4 cellular contexts compared by ENCODE assay signal in genomic region chr2:151915629-151916025, GRCh38.
DNase-seq lines count a peak whose midpoint lies in the region; ATAC-seq, FAIRE-seq and TF ChIP-seq lines count a peak whose summit lies in the region.
"Not testable (repeated sequence)": the region's sequence is repeated elsewhere in the genome, so short reads cannot be mapped to it uniquely, and the experiment has no call there.

No MANE protein-coding gene starts in this region.

- H3K18ac ChIP-seq in neuronal stem cell (ENCODE audit: low read length): not testable (repeated sequence)

- peaks cover 2 to 15% of the 10 kb centered on the region in 2 experiments; a peak in 2 of 5 replicates for H3K27me3 ChIP-seq in K562 (ENCODE audit: control insufficient read depth in 2 of 2, insufficient read depth in 2 of 2, low read length in 2 of 2)
- not testable (repeated sequence) for H3K27me3 ChIP-seq in endodermal cell (ENCODE audit: control insufficient read depth, insufficient read depth, low read length, poor library complexity, severe bottlenecking); neuronal stem cell (ENCODE audit: control insufficient read depth in 3 of 3, insufficient read depth in 3 of 3, low read depth in 1 of 3, low read length in 3 of 3)

- not testable (repeated sequence) for H3K4ac ChIP-seq in neuronal stem cell (ENCODE audit: low read length)

- H3K79me2 ChIP-seq in K562 (ENCODE audit: control insufficient read depth, insufficient read depth, low read length): not testable (repeated sequence)

- H3K9me3 Mint-ChIP-seq in CD14-positive monocyte, endodermal cell: not testable (repeated sequence)

- 28% methylated on average over 4 of the region's 7 CpGs for WGBS in K562 (ENCODE audit: insufficient coverage, low coverage, missing lambda C conversion rate)
- WGBS in endodermal cell (ENCODE audit: insufficient coverage in 1 of 2, insufficient read length in 1 of 2), 2 experiments: 82 to 89% methylated on average over 2 to 7 of the region's 7 CpGs
- WGBS in neuronal stem cell (ENCODE audit: extremely low coverage in 2 of 2, insufficient read length in 2 of 2, insufficient replicate concordance in 1 of 2), 2 donors: no CpG with 5 or more reads among the region's 7 CpGs

- H3K4me3 ChIP-seq in K562; endodermal cell (ENCODE audit: low read length); neuronal stem cell (ENCODE audit: low read length in 2 of 2): not testable (repeated sequence)

- H3K27me3 Mint-ChIP-seq in CD14-positive monocyte (ENCODE audit: low read depth in 3 of 3); endodermal cell (ENCODE audit: insufficient read depth): not testable (repeated sequence)

- H3K36me3 Mint-ChIP-seq in CD14-positive monocyte; endodermal cell (ENCODE audit: low read depth): not testable (repeated sequence)

- not testable (repeated sequence) for H3K4me1 ChIP-seq in K562 (replicated peaks in 1 of 2; ENCODE audit: control insufficient read depth in 2 of 2, insufficient read depth in 2 of 2, low read length in 2 of 2); endodermal cell (ENCODE audit: control insufficient read depth, insufficient read depth, low read length); neuronal stem cell (ENCODE audit: control insufficient read depth in 2 of 2, insufficient read depth in 1 of 2, low read depth in 1 of 2, low read length in 2 of 2)

- H3K23ac ChIP-seq in neuronal stem cell (ENCODE audit: low read depth, low read length, poor library complexity): not testable (repeated sequence)

- H2AFZ ChIP-seq in K562 (ENCODE audit: low read depth, low read length): peak overlapping the region; percentile 52; the same call in 1 of the 2 replicates
- H2AFZ ChIP-seq in neuronal stem cell (ENCODE audit: low read length): not testable (repeated sequence)

- not testable (repeated sequence) for H3K14ac ChIP-seq in neuronal stem cell (ENCODE audit: low read length)

- H3K9ac ChIP-seq in K562 (ENCODE audit: insufficient read depth in 1 of 2, low read depth in 2 of 2, low read length in 2 of 2); endodermal cell (ENCODE audit: extremely low read depth, low read length, poor library complexity, severe bottlenecking); neuronal stem cell (ENCODE audit: low read depth, low read length, poor library complexity): not testable (repeated sequence)

- POLR2A ChIA-PET in K562 (lab: Yijun Ruan, JAX): interaction anchor here (0.9 kb wide), 2 partner anchors 9 to 13 kb away, joined by 4 read pairs; no protein-coding TSS in a partner anchor

- not testable (repeated sequence) for H4K8ac ChIP-seq in neuronal stem cell (ENCODE audit: low read depth, low read length)

- H4K20me1 ChIP-seq in K562 (replicated peaks; ENCODE audit: control insufficient read depth, insufficient read depth, low read length): not testable (repeated sequence)

- not testable (repeated sequence) for H2BK120ac ChIP-seq in neuronal stem cell (ENCODE audit: low read depth, low read length)

- in situ Hi-C loops in K562 (cut with MboI): not testable (repeated sequence)

- not testable (repeated sequence) for TF ChIP-seq CTCF in CD14-positive monocyte (IDR thresholded peaks at IDR 0.05); K562 (IDR thresholded peaks at IDR 0.05 in 2 of 3, conservative IDR thresholded peaks at IDR 0.05 in 1 of 3; ENCODE audit: insufficient read depth in 2 of 3, low read depth in 1 of 3, low read length in 3 of 3); endodermal cell (conservative IDR thresholded peaks at IDR 0.05)

- CTCF ChIA-PET in K562 (lab: Yijun Ruan, JAX; ENCODE audit: low intra/inter-chr PET ratio): not testable (repeated sequence)

- H3K27ac ChIP-seq in K562 (ENCODE audit: extremely low read depth, low read depth, low read length); endodermal cell (ENCODE audit: low read depth, low read length); neuronal stem cell (replicated peaks; ENCODE audit: low read length): not testable (repeated sequence)

- H3K9me3 ChIP-seq in K562 (replicated peaks; ENCODE audit: control insufficient read depth, insufficient read depth, low read depth, low read length); endodermal cell (ENCODE audit: control insufficient read depth, low read length); neuronal stem cell (replicated peaks in 1 of 2; ENCODE audit: control insufficient read depth in 2 of 2, insufficient read depth in 1 of 2, low read depth in 1 of 2, low read length in 2 of 2): not testable (repeated sequence)

- not testable (repeated sequence) for H2AK5ac ChIP-seq in neuronal stem cell (ENCODE audit: low read depth, low read length)

- not testable (repeated sequence) for H3K36me3 ChIP-seq in K562 (ENCODE audit: control insufficient read depth, insufficient read depth, low read length); endodermal cell (ENCODE audit: control insufficient read depth, insufficient read depth, low read length); neuronal stem cell (replicated peaks in 1 of 2; ENCODE audit: control insufficient read depth in 2 of 2, insufficient read depth in 2 of 2, low read length in 2 of 2)

- H4K91ac ChIP-seq in neuronal stem cell (ENCODE audit: low read depth, low read length, poor library complexity): not testable (repeated sequence)

- not testable (repeated sequence) for FAIRE-seq in K562 (lab: Jason Lieb, UNC)

- H3K79me1 ChIP-seq in neuronal stem cell (ENCODE audit: low read depth, low read length): not testable (repeated sequence)

- H3K4me2 ChIP-seq in K562 (ENCODE audit: insufficient read depth, low read length); neuronal stem cell (ENCODE audit: insufficient read depth, low read length, poor library complexity, severe bottlenecking): not testable (repeated sequence)

- H2BK15ac ChIP-seq in neuronal stem cell (ENCODE audit: low read length): not testable (repeated sequence)

- peak overlapping the region; percentile 71 for H2BK5ac ChIP-seq in neuronal stem cell (ENCODE audit: low read length)

- H3K9me1 ChIP-seq in K562 (ENCODE audit: control insufficient read depth, insufficient read depth, low read length): not testable (repeated sequence)

- not testable (repeated sequence) for TF ChIP-seq EP300 in K562 (IDR thresholded peaks at IDR 0.05; ENCODE audit: low read length)

- TF ChIP-seq POLR2A in K562 (conservative IDR thresholded peaks at IDR 0.05): not testable (repeated sequence)

- not testable (repeated sequence) for ATAC-seq in K562

- not testable (repeated sequence) for BruUV-seq in K562 (replicated peaks; lab: Mats Ljungman, UMichigan)

- intact Hi-C loops in CD14-positive monocyte (cut with micrococcal nuclease): loop anchor here in 1 of 2 donors (2.0 kb wide), 1 partner anchor 13 kb away; no protein-coding TSS in a partner anchor
- intact Hi-C loops in K562 (cut with micrococcal nuclease): not testable (repeated sequence)

- TF ChIP-seq RAD21 in K562 (CRISPR knock-in tag; conservative IDR thresholded peaks at IDR 0.05 in 1 of 2, IDR thresholded peaks at IDR 0.05 in 1 of 2): not testable (repeated sequence)

- H3K4me3 Mint-ChIP-seq in CD14-positive monocyte: peak overlapping the region in 1 of 2 donors; percentile 43
- H3K4me3 Mint-ChIP-seq in endodermal cell: not testable (repeated sequence)

- H3K27ac Mint-ChIP-seq in CD14-positive monocyte (peak overlapping the region in 6 of 7 donors; percentile 35 to 86 (median 66)), endodermal cell (peak overlapping the region; percentile 21)

- peaks cover 93% of the 10 kb centered on the region for H3K4me1 Mint-ChIP-seq in CD14-positive monocyte
- H3K4me1 Mint-ChIP-seq in endodermal cell: not testable (repeated sequence)

- H2BK12ac ChIP-seq in neuronal stem cell (ENCODE audit: low read length): not testable (repeated sequence)

- DNase-seq in CD14-positive monocyte (ENCODE audit: low spot score); K562 (ENCODE audit: extremely low read depth in 1 of 4, low spot score in 3 of 4); endodermal cell; neuronal stem cell (ENCODE audit: low spot score): not testable (repeated sequence)

TF ChIP-seq in K562, 482 proteins besides CTCF, POLR2A, EP300 and RAD21:
- TF ChIP-seq ZNF589 (CRISPR knock-in tag; IDR thresholded peaks at IDR 0.05; ENCODE audit: low read depth) (0 out of 2 replicates have a peak, but pooled peaks have one; percentile 42), TFAP4 (CRISPR knock-in tag; IDR thresholded peaks at IDR 0.05; ENCODE audit: borderline replicate concordance) (peak; percentile 29; the same call in 1 of the 2 replicates), CEBPG (tag; conservative IDR thresholded peaks at IDR 0.05 in 1 of 2, IDR thresholded peaks at IDR 0.05 in 1 of 2) (peak in 1 of 2 experiments; percentile 52; a peak in 1 of 4 replicates)
- not testable (repeated sequence) for TF ChIP-seq CEBPG (CRISPR knock-in tag; IDR thresholded peaks at IDR 0.05)
